In the genomic region with DNA sequence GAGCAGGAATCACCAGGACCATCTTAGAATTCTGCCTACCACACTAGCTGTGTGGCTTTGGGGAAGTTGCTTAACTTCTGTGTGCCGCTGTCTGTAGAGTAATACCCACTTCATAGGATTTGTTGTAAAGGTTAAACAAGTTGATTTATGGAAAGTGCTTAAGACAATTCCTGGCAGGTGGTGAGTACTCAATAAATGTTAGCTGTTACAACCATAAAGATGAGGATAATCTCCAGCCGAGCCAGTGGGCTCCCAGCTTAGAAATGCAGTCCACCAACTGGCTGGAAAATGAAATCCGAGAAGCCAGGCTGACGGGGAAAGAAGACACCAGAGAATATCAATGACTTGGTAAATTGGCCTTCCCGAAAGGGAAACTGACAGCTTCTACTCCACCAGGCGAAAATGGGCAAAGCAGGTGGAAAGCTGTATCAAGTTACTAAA, we compare ENCODE assay signal across 20 cellular contexts.
DNase-seq lines count a peak whose midpoint lies in the region; TF ChIP-seq lines count a peak whose summit lies in the region.
"Had no signal": no experiment of that assay in that cellular context is flagged by ENCODE, and none has a peak within 500 bp of the region (broad histone marks: within the 10 kb centered on the region; RNA-seq: fewer than 3 reads in every experiment).

No MANE protein-coding gene starts in this region.

- no peaks in the 10 kb centered on the region for H3K27me3 ChIP-seq in CD4-positive, alpha-beta memory T cell (ENCODE audit: insufficient read depth, low read length)
- no peaks in the 10 kb centered on the region for H3K27me3 ChIP-seq in mammary epithelial cell (ENCODE audit: insufficient read depth, low read length)
- H3K27me3 ChIP-seq: body of pancreas, dorsolateral prefrontal cortex, spleen had no signal

- H3K4me3 Mint-ChIP-seq in nephron = peak overlapping the region in 1 of 3 experiments; percentile 51
- H3K4me3 Mint-ChIP-seq in CD4-positive, alpha-beta memory T cell = peak overlapping the region in 1 of 8 donors; percentile 18
- H3K4me3 Mint-ChIP-seq: stimulated activated naive CD8-positive, alpha-beta T cell treated with anti-CD3 and anti-CD28 coated beads, Interleukin-15, Interleukin-2, amounts not matched to agents 100 ng/mL and 50 ng/mL, for 24 hours had no signal

- peaks cover 11% of the 10 kb centered on the region for H3K79me2 ChIP-seq in mammary epithelial cell (ENCODE audit: insufficient read depth, low read length)

- peaks cover 13% of the 10 kb centered on the region for H3K4me1 ChIP-seq in CD4-positive, alpha-beta memory T cell (ENCODE audit: insufficient read depth, low read length)
- peaks cover 12% of the 10 kb centered on the region for H3K4me1 ChIP-seq in mammary epithelial cell (ENCODE audit: insufficient read depth, low read length)
- H3K4me1 ChIP-seq: body of pancreas had no signal

- H3K4me2 ChIP-seq in mammary epithelial cell (ENCODE audit: insufficient read depth, low read depth, low read length) = no peak overlapping the region
- H3K4me2 ChIP-seq: PC-9 had no signal

- POLR2A ChIA-PET in HEK293T (lab: Yijun Ruan, JAX) = no interaction called here
- POLR2A ChIA-PET in CD4-positive, alpha-beta memory T cell (lab: Charles Lee; ENCODE audit: partially characterized antibody) = interaction anchor here (1.7 kb wide), 1 partner anchor 174 kb away, joined by 3 read pairs; the partner anchor contains the start of gene CHST11

- no TSS peak for BruUV-seq in mammary epithelial cell (replicated peaks; lab: Mats Ljungman, UMichigan)

- peaks cover 13% of the 10 kb centered on the region for H3K27me3 Mint-ChIP-seq in nephron (ENCODE audit: low read depth)
- H3K27me3 Mint-ChIP-seq in CD4-positive, alpha-beta memory T cell = no peaks in the 10 kb centered on the region
- H3K27me3 Mint-ChIP-seq: stimulated activated naive CD8-positive, alpha-beta T cell treated with anti-CD3 and anti-CD28 coated beads, Interleukin-15, Interleukin-2, amounts not matched to agents 100 ng/mL and 50 ng/mL, for 24 hours had no signal

- no peaks in the 10 kb centered on the region for H3K36me3 Mint-ChIP-seq in nephron (ENCODE audit: low read depth)
- H3K36me3 Mint-ChIP-seq in CD4-positive, alpha-beta memory T cell = peaks cover 14 to 23% of the 10 kb centered on the region in 2 donors

- H3K27ac Mint-ChIP-seq in nephron = peak overlapping the region; percentile 57 to 67 (median 58)
- peak overlapping the region in 2 of 7 donors; percentile 52 to 70 for H3K27ac Mint-ChIP-seq in CD4-positive, alpha-beta memory T cell
- H3K27ac Mint-ChIP-seq: stimulated activated naive CD8-positive, alpha-beta T cell treated with anti-CD3 and anti-CD28 coated beads, Interleukin-15, Interleukin-2, amounts not matched to agents 100 ng/mL and 50 ng/mL, for 24 hours had no signal

- H3K36me3 ChIP-seq in CD4-positive, alpha-beta memory T cell (ENCODE audit: insufficient read depth, low read length) = no peaks in the 10 kb centered on the region
- no peaks in the 10 kb centered on the region for H3K36me3 ChIP-seq in mammary epithelial cell (ENCODE audit: insufficient read depth, low read length)

- H3K4me3 ChIP-seq in CD4-positive, alpha-beta memory T cell (ENCODE audit: low read length in 2 of 2) = no peak overlapping the region
- no peak overlapping the region for H3K4me3 ChIP-seq in mammary epithelial cell (replicated peaks in 1 of 3; ENCODE audit: insufficient read depth in 1 of 3, low read depth in 2 of 3, low read length in 3 of 3)
- H3K4me3 ChIP-seq: body of pancreas, dorsolateral prefrontal cortex, mucosa of descending colon, PC-9, spleen had no signal

- no peaks in the 10 kb centered on the region for H3K9me3 ChIP-seq in CD4-positive, alpha-beta memory T cell (ENCODE audit: control insufficient read depth in 1 of 2, low read length in 2 of 2)
- H3K9me3 ChIP-seq in mammary epithelial cell (replicated peaks; ENCODE audit: insufficient read depth, low read length) = no peaks in the 10 kb centered on the region
- H3K9me3 ChIP-seq: body of pancreas, mucosa of descending colon, spleen had no signal

- in situ Hi-C loops in mammary epithelial cell (cut with MboI; ENCODE audit: low sequenced_read_pairs in 2 of 2) = no loop called here

- H3K27ac ChIP-seq in CD4-positive, alpha-beta memory T cell (ENCODE audit: low read depth, low read length) = no peak overlapping the region
- no peak overlapping the region for H3K27ac ChIP-seq in mammary epithelial cell (ENCODE audit: insufficient read depth, low read depth, low read length)
- H3K27ac ChIP-seq: body of pancreas, C4-2B, dorsolateral prefrontal cortex, PC-9, spleen had no signal

- peak; percentile 41 for DNase-seq in HEK293T (ENCODE audit: extremely low spot score)
- DNase-seq in NCI-H2029 (lab: John Stamatoyannopoulos, UW) = peak; percentile 63
- DNase-seq in NCI-H82 (lab: John Stamatoyannopoulos, UW) = peak; percentile 99
- DNase-seq in AG08396 (ENCODE audit: low spot score) = no peak
- no peak for DNase-seq in CD4-positive, alpha-beta memory T cell
- DNase-seq in mammary epithelial cell = no peak
- DNase-seq: activated CD8-positive, alpha-beta memory T cell treated with anti-CD3 and anti-CD28 coated beads, Interleukin-2, amount 50 U/mL, for 48 hours; activated naive CD4-positive, alpha-beta T cell treated with anti-CD3 and anti-CD28 coated beads, Interleukin-2, amount 50 U/mL, for 16 hours; body of pancreas; dorsolateral prefrontal cortex; KG1; kidney glomerular epithelial cell; mucosa of descending colon; NCI-H2081 treated with DMSO at 0.1 percent for 48 hours; PC-9; posterior cingulate gyrus; spleen had no signal

- intact Hi-C loops in CD4-positive, alpha-beta memory T cell (cut with micrococcal nuclease) = no loop called here
- intact Hi-C loops in mammary epithelial cell (cut with micrococcal nuclease) = no loop called here

- no peak for TF ChIP-seq CTCF in nephron (IDR thresholded peaks at IDR 0.05; ENCODE audit: unreplicated experiment in 3 of 3)
- no peak for TF ChIP-seq CTCF in mammary epithelial cell (conservative IDR thresholded peaks at IDR 0.05 in 1 of 2, IDR thresholded peaks at IDR 0.05 in 1 of 2; ENCODE audit: extremely low read depth in 1 of 2, insufficient read depth in 1 of 2, low read depth in 1 of 2, low read length in 2 of 2)

- H2AFZ ChIP-seq in mammary epithelial cell (ENCODE audit: low read depth, low read length) = no peak overlapping the region
- H2AFZ ChIP-seq: PC-9 had no signal

- H3K4me1 Mint-ChIP-seq in nephron = peaks cover 79% of the 10 kb centered on the region
- peaks cover 42 to 68% (median 58%) of the 10 kb centered on the region in 4 donors for H3K4me1 Mint-ChIP-seq in CD4-positive, alpha-beta memory T cell

- no peaks in the 10 kb centered on the region for H3K9me3 Mint-ChIP-seq in nephron
- H3K9me3 Mint-ChIP-seq in CD4-positive, alpha-beta memory T cell = no peaks in the 10 kb centered on the region
- H3K9me3 Mint-ChIP-seq: stimulated activated naive CD8-positive, alpha-beta T cell treated with anti-CD3 and anti-CD28 coated beads, Interleukin-15, Interleukin-2, amounts not matched to agents 100 ng/mL and 50 ng/mL, for 24 hours had no signal

- WGBS in mammary epithelial cell (ENCODE audit: low coverage, missing lambda C conversion rate) = 88% methylated on average over 6 of the region's 6 CpGs

- no peak overlapping the region for H3K9ac ChIP-seq in mammary epithelial cell (ENCODE audit: insufficient read depth, low read length)

- dilution Hi-C loops in mammary epithelial cell (cut with HindIII; ENCODE audit: low sequenced_read_pairs) = no loop called here

- CTCF ChIA-PET in HEK293T (lab: Yijun Ruan, JAX) = no interaction called here
- CTCF ChIA-PET in CD4-positive, alpha-beta memory T cell (lab: Charles Lee; ENCODE audit: partially characterized antibody) = no interaction called here
- CTCF ChIA-PET in mammary epithelial cell (lab: Charles Lee; ENCODE audit: low non-redundant PET) = no interaction called here

- H4K20me1 ChIP-seq in mammary epithelial cell (ENCODE audit: insufficient read depth, low read length) = no peaks in the 10 kb centered on the region

TF ChIP-seq in HEK293T, 16 proteins besides CTCF, POLR2A, EP300 and RAD21:
- TF ChIP-seq ARNT (IDR thresholded peaks at IDR 0.05) (no peak), FOXA1 (IDR thresholded peaks at IDR 0.05) (no peak), CTBP1 (IDR thresholded peaks at IDR 0.05; ENCODE audit: borderline replicate concordance) (peak; percentile 61; the same call in 1 of the 2 replicates), ZNF384 (IDR thresholded peaks at IDR 0.05) (no peak), FOXM1 (IDR thresholded peaks at IDR 0.05; ENCODE audit: borderline replicate concordance) (no peak), LEF1 (IDR thresholded peaks at IDR 0.05; ENCODE audit: borderline replicate concordance) (no peak)
- TF ChIP-seq, protein P1, sequence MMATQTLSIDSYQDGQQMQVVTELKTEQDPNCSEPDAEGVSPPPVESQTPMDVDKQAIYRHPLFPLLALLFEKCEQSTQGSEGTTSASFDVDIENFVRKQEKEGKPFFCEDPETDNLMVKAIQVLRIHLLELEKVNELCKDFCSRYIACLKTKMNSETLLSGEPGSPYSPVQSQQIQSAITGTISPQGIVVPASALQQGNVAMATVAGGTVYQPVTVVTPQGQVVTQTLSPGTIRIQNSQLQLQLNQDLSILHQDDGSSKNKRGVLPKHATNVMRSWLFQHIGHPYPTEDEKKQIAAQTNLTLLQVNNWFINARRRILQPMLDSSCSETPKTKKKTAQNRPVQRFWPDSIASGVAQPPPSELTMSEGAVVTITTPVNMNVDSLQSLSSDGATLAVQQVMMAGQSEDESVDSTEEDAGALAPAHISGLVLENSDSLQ (IDR thresholded peaks at IDR 0.05) = peak; percentile 93

Comparison
In these comparisons a context has a peak if more than half of its experiments do, and no peak if none do; other contexts are left out.
1. DNase-seq: peak in HEK293T (single experiment), NCI-H2029 (single experiment) and NCI-H82 (single experiment); none in AG08396 (single experiment), CD4-positive, alpha-beta memory T cell (0 of 5) and mammary epithelial cell (single experiment).